ENCODE assay signal across 24 cellular contexts in genomic region chr1:147209825-147210821, GRCh38. TPM values are rescaled to one million over a fixed set of nuclear protein-coding genes. Genes with fewer than 3 reads are reported as not detected.
"Had no signal": no experiment of that assay in that cellular context is flagged by ENCODE, and none has a peak within 500 bp of the region (broad histone marks: within the 10 kb centered on the region; RNA-seq: fewer than 3 reads in every experiment).

No MANE protein-coding gene starts in this region.

- H3K36me3 ChIP-seq: brain microvascular endothelial cell, cardiac muscle cell, SJSA1 had no signal

- ATAC-seq: activated CD8-positive, alpha-beta memory T cell treated with anti-CD3 and anti-CD28 coated beads, Interleukin-2, amount 10 ng/mL, durations not matched to agents 7 days and 5 days; PC-3 had no signal

- FAIRE-seq: astrocyte, RCC 7860 had no signal

- H3K27ac ChIP-seq: brain microvascular endothelial cell, cardiac muscle cell, SJSA1 had no signal

- H3K27me3 ChIP-seq: brain microvascular endothelial cell, cardiac muscle cell, SJSA1 had no signal

- DNase-seq: activated B cell treated with CpG ODN at 0.5 μM for 24 hours; activated CD4-positive, alpha-beta T cell treated with anti-CD3 and anti-CD28 coated beads for 1 hour; activated CD4-positive, alpha-beta T cell treated with anti-CD3 and anti-CD28 coated beads, Interleukin-2, amount 10 ng/mL, durations not matched to agents 24 days and 14 days; activated CD4-positive, alpha-beta T cell treated with anti-CD3 and anti-CD28 coated beads, Interleukin-2, amount 50 U/mL, for 48 hours; activated CD8-positive, alpha-beta memory T cell treated with anti-CD3 and anti-CD28 coated beads, Interleukin-2, amount 10 ng/mL, durations not matched to agents 7 days and 5 days; activated effector memory CD4-positive, alpha-beta T cell treated with Interleukin-2 at 50 U/mL for 16 hours; activated naive CD4-positive, alpha-beta T cell; activated T-cell treated with anti-CD3 and anti-CD28 coated beads, Interleukin-2, amount 50 U/mL, for 24 hours; amygdala; brain microvascular endothelial cell; cerebellar nuclear complex; NCI-H1048; NCI-H146; NCI-H187 treated with DMSO at 0.1 percent for 48 hours; NCI-H2081 treated with DMSO at 0.1 percent for 48 hours; NCI-H446; NCI-H524; PC-3; SHP77 had no signal

- H3K4me3 ChIP-seq: cardiac muscle cell, SJSA1 had no signal

- H3K9me3 ChIP-seq: SJSA1 had no signal

- H3K4me1 ChIP-seq: SJSA1 had no signal

RNA-seq across cellular contexts. Expression of gene FMO5, which starts 15.0 kb away (rescaled TPM):
- total RNA-seq: activated T-helper 1 cell treated with anti-CD3 and anti-CD28 coated beads, Interleukin-12 subunit alpha, Interleukin-12 subunit beta, Interleukin-2, Interleukin-4 antibody, amounts not matched to agents 30 ng/mL and 10 ng/mL and 1 ng/mL, durations not matched to agents 14 hours and 24 hours and 36 hours had no signal
